In the genomic region with DNA sequence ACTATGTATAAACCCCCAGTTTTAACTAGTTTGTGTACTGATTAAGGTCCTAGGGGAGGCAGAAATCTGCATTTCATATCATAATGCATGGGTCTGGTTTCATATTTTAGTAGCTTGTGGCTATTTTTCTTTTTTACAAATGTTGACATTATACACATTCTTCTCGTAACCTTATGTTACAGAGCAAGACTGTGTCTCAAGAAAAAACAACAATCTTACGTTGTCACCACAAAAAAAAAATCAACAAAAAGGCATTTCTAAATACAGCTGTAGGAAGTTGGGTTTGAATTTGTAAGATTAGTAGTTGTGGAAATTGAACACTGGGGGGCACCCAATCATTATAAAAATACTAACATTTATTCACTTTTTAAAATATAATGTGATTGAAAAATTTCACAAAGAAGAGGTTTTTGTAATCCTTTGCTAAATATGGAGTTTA, we compare ENCODE assay signal across 1 cellular context.
TF ChIP-seq lines count a peak whose summit lies in the region.

No MANE protein-coding gene starts in this region.

TF ChIP-seq in SK-N-SH, 30 proteins besides CTCF, POLR2A, EP300 and RAD21 (continued from another document):
- TF ChIP-seq YY1 (IDR thresholded peaks at IDR 0.05; ENCODE audit: low read depth) (no peak), EZH2phosphoT487 (IDR thresholded peaks at IDR 0.05; ENCODE audit: borderline replicate concordance, low read depth) (no peak), FOXM1 (IDR thresholded peaks at IDR 0.05; ENCODE audit: low read depth) (no peak), SMC3 (IDR thresholded peaks at IDR 0.05; ENCODE audit: low read depth, low read length) (no peak), TAF1 (IDR thresholded peaks at IDR 0.05; ENCODE audit: borderline replicate concordance, low read depth, low read length) (no peak), NFIC (IDR thresholded peaks at IDR 0.05; ENCODE audit: borderline replicate concordance) (no peak), GATA2 (CRISPR knock-in tag; IDR thresholded peaks at IDR 0.05) (no peak), MEF2A (IDR thresholded peaks at IDR 0.05; ENCODE audit: borderline replicate concordance, low read depth) (no peak), RFX5 (IDR thresholded peaks at IDR 0.05; ENCODE audit: low read length) (no peak), RXRA (IDR thresholded peaks at IDR 0.05; ENCODE audit: borderline replicate concordance, low read depth) (no peak)
